Comparison of ENCODE assay signal across 8 cellular contexts in genomic region chr4:147617173-147617840, GRCh38. TPM values are rescaled to one million over a fixed set of nuclear protein-coding genes. Genes with fewer than 3 reads are reported as not detected.
DNase-seq lines count a peak whose midpoint lies in the region; ATAC-seq and TF ChIP-seq lines count a peak whose summit lies in the region.

Gene TMEM184C (plus strand): TSS chr4:147617397. CDS start chr4:147617957, 560 bp downstream.

- no peak for TF ChIP-seq EP300 in Ishikawa (IDR thresholded peaks at IDR 0.05; ENCODE audit: borderline replicate concordance)

- peak within 1 kb of the TSS; percentile 86 for H3K4me2 ChIP-seq in PC-3 (ENCODE audit: low read length)

- H3K9me3 ChIP-seq in PC-3 (ENCODE audit: low read length) = no peaks in the 10 kb centered on the region
- H3K9me3 ChIP-seq in mucosa of descending colon = no peaks in the 10 kb centered on the region

- H2AFZ ChIP-seq in PC-3 (ENCODE audit: low read length) = peak within 1 kb of the TSS; percentile 91

- H3K27ac ChIP-seq in PC-3 (ENCODE audit: low read length) (peak within 1 kb of the TSS; percentile 65), epithelial cell of prostate (peak within 1 kb of the TSS; percentile 79)

- CTCF ChIA-PET in PC-3 (lab: Charles Lee) = interaction anchor here (0.6 kb wide), 1 partner anchor 256 kb away, joined by 3 read pairs; no protein-coding TSS in a partner anchor

- H3F3A ChIP-seq in PC-3 (ENCODE audit: low read length, unreplicated experiment) = no peaks in the 10 kb centered on the region

- no peaks in the 10 kb centered on the region for H3K9me2 ChIP-seq in PC-3 (replicated peaks; ENCODE audit: low read length)

- H4K20me1 ChIP-seq in PC-3 (ENCODE audit: low read length) = no peaks in the 10 kb centered on the region

- ATAC-seq in GM21576 (IDR thresholded peaks at IDR 0.05; ENCODE audit: unreplicated experiment) = peak; percentile 99
- peak; percentile 97 for ATAC-seq in PC-3
- peak; percentile 99 for ATAC-seq in mucosa of descending colon

- peaks cover 17% of the 10 kb centered on the region for H3K4me1 ChIP-seq in PC-3 (ENCODE audit: insufficient read depth, low read length)
- peaks cover 21% of the 10 kb centered on the region for H3K4me1 ChIP-seq in mucosa of descending colon (ENCODE audit: low read depth)

- TSS peak; percentile 83 for BruUV-seq in PC-3 (replicated peaks; lab: Mats Ljungman, UMichigan)

- peaks cover 45% of the 10 kb centered on the region for H3K79me2 ChIP-seq in PC-3 (ENCODE audit: low read length)

- H3K9ac ChIP-seq in PC-3 (ENCODE audit: low read length) = peak within 1 kb of the TSS; percentile 82

- POLR2A ChIA-PET in PC-3 (lab: Charles Lee; ENCODE audit: unreplicated experiment) = interaction anchor here (0.5 to 0.7 kb wide), 5 partner anchors 11 to 738 kb away, joined by 3 to 7 read pairs (median 4); no protein-coding TSS in a partner anchor

- H3K27me3 ChIP-seq in PC-3 (ENCODE audit: low read length) = no peaks in the 10 kb centered on the region

- intact Hi-C loops in PC-3 (cut with micrococcal nuclease) (loop anchor here (5.0 kb wide), 1 partner anchor 65 kb away; the partner anchor contains the start of gene PRMT9), mucosa of descending colon (cut with DNase I, micrococcal nuclease) (no loop called here)

- DNase-seq in DMS114 treated with DMSO at 0.1 percent for 48 hours (lab: John Stamatoyannopoulos, UW; ENCODE audit: unreplicated experiment) (peak; percentile 82), PC-3 (peak; percentile 95), activated T-cell treated with anti-CD3 and anti-CD28 coated beads for 48 hours (ENCODE audit: low read depth) (peak; percentile 96), epithelial cell of prostate (ENCODE audit: low read depth, low spot score) (peak; percentile 67), mucosa of descending colon (peak; percentile 98 to 100 (median 99))
- DNase-seq in stimulated activated CD8-positive, alpha-beta memory T cell treated with anti-CD3 and anti-CD28 coated beads, Interleukin-4, amount 100 ng/mL, for 24 hours (ENCODE audit: low read depth) = peak; percentile 98

- H3K36me3 ChIP-seq in PC-3 (ENCODE audit: low read depth, low read length) = 0 out of 2 replicates have a peak, but pooled peaks cover 2% of the 10 kb centered on the region
- H3K36me3 ChIP-seq in mucosa of descending colon (ENCODE audit: low read depth) = no peaks in the 10 kb centered on the region

- TF ChIP-seq CTCF in PC-3 (conservative IDR thresholded peaks at IDR 0.05; ENCODE audit: low read depth, low read length) (no peak), mucosa of descending colon (IDR thresholded peaks at IDR 0.05) (no peak)

- H3K4me3 ChIP-seq in PC-3 (ENCODE audit: low read length) (peak within 1 kb of the TSS; percentile 91), mucosa of descending colon (peak within 1 kb of the TSS; percentile 64)

- TF ChIP-seq RAD21 in Ishikawa (IDR thresholded peaks at IDR 0.05; ENCODE audit: low read depth) = no peak

TF ChIP-seq in Ishikawa, 13 proteins besides CTCF, POLR2A, EP300 and RAD21:
- TF ChIP-seq TAF1 (IDR thresholded peaks at IDR 0.05; ENCODE audit: low read depth) (peak; percentile 66), CEBPB (IDR thresholded peaks at IDR 0.05) (peak; percentile 61; the same call in 1 of the 2 replicates), MAX (IDR thresholded peaks at IDR 0.05) (peak; percentile 84), REST (IDR thresholded peaks at IDR 0.05; ENCODE audit: low read depth) (no peak), NFIC (IDR thresholded peaks at IDR 0.05) (no peak)

RNA-seq across cellular contexts. Expression of gene TMEM184C, which starts in this region (rescaled TPM):
- total RNA-seq in PC-3 (2014; rRNA removed) (17.5 and 19.8 TPM in 2 replicates), mucosa of descending colon (10 to 100 TPM; 37.5 to 43.3 (median 37.7) TPM)

Comparison
In these comparisons a context has a peak if more than half of its experiments do, and no peak if none do; other contexts are left out.
1. Peak in every context shown above with its lines: DNase-seq, ATAC-seq, H3K4me3 ChIP-seq and H3K27ac ChIP-seq.